10 cellular contexts compared by ENCODE assay signal in genomic region chr11:131186629-131187075, GRCh38.
DNase-seq lines count a peak whose midpoint lies in the region; ATAC-seq and TF ChIP-seq lines count a peak whose summit lies in the region.
"Had no signal": no experiment of that assay in that cellular context is flagged by ENCODE, and none has a peak within 500 bp of the region (broad histone marks: within the 10 kb centered on the region; RNA-seq: fewer than 3 reads in every experiment).

No MANE protein-coding gene starts in this region.

- H3K4me3 ChIP-seq in cardiac muscle cell (no peak overlapping the region), right atrium auricular region (no peak overlapping the region), NB4 (ENCODE audit: low read depth, low read length) (no peak overlapping the region)
- H3K4me3 ChIP-seq: skin epidermis had no signal

- no peak for TF ChIP-seq POLR2A in NB4 (IDR thresholded peaks at IDR 0.05; ENCODE audit: extremely low read depth, insufficient read length)

- H3K9me3 ChIP-seq in cardiac muscle cell (ENCODE audit: low read depth): no peaks in the 10 kb centered on the region
- no peaks in the 10 kb centered on the region for H3K9me3 ChIP-seq in right atrium auricular region

- TF ChIP-seq CTCF in cardiac muscle cell (IDR thresholded peaks at IDR 0.05; ENCODE audit: low read depth, low read length) (no peak), right atrium auricular region (IDR thresholded peaks at IDR 0.05) (no peak), NB4 (IDR thresholded peaks at IDR 0.05; ENCODE audit: low read depth, low read length) (no peak)

- ATAC-seq in HG02623 (IDR thresholded peaks at IDR 0.05; ENCODE audit: unreplicated experiment): peak; percentile 94
- ATAC-seq in stimulated activated naive CD8-positive, alpha-beta T cell treated with anti-CD3 and anti-CD28 coated beads, Interleukin-15, Interleukin-2, amounts not matched to agents 100 U/mL and 50 U/mL, for 24 hours: peak; percentile 42

- DNase-seq in cardiac muscle cell (ENCODE audit: low read depth in 1 of 2, low spot score in 1 of 2) (peak; percentile 1 to 60), right atrium auricular region (ENCODE audit: low spot score) (no peak), NB4 (ENCODE audit: low read depth) (peak; percentile 46), mesenteric fat pad (ENCODE audit: low spot score) (no peak), NCI-H226 (no peak), NCI-H1417 (lab: John Stamatoyannopoulos, UW) (no peak)
- peak; percentile 8 for DNase-seq in stimulated activated naive CD8-positive, alpha-beta T cell treated with anti-CD3 and anti-CD28 coated beads, Interleukin-15, Interleukin-2, amounts not matched to agents 100 U/mL and 50 U/mL, for 24 hours
- DNase-seq: NCI-H2107 had no signal

- H3K27me3 ChIP-seq in cardiac muscle cell (no peaks in the 10 kb centered on the region), right atrium auricular region (no peaks in the 10 kb centered on the region)

- H3K4me1 ChIP-seq in cardiac muscle cell (ENCODE audit: low read depth) (peaks cover 12% of the 10 kb centered on the region), right atrium auricular region (peaks cover 0 to 5% of the 10 kb centered on the region in 2 donors)

- H3K36me3 ChIP-seq in cardiac muscle cell: no peaks in the 10 kb centered on the region
- H3K36me3 ChIP-seq in right atrium auricular region: no peaks in the 10 kb centered on the region

- H3K27ac ChIP-seq in cardiac muscle cell: peak overlapping the region; percentile 55
- no peak overlapping the region for H3K27ac ChIP-seq in right atrium auricular region
- H3K27ac ChIP-seq: skin epidermis had no signal

Comparison
In these comparisons a context has a peak if more than half of its experiments do, and no peak if none do; other contexts are left out.
1. DNase-seq: peak in cardiac muscle cell (2 of 2), NB4 (single experiment) and stimulated activated naive CD8-positive, alpha-beta T cell treated with anti-CD3 and anti-CD28 coated beads, Interleukin-15, Interleukin-2, amounts not matched to agents 100 U/mL and 50 U/mL, for 24 hours (single experiment); none in right atrium auricular region (single experiment), mesenteric fat pad (single experiment), NCI-H226 (single experiment) and NCI-H1417 (0 of 3).